ENCODE assay signal across 1 cellular context in genomic region chr21:46040707-46041106, GRCh38.
TF ChIP-seq lines count a peak whose summit lies in the region.

No MANE protein-coding gene starts in this region.

TF ChIP-seq in GM23338, 12 proteins besides CTCF, POLR2A, EP300 and RAD21 (continued from another document):
- TF ChIP-seq ZNF462 (CRISPR knock-in tag; IDR thresholded peaks at IDR 0.05) = no peak
- no peak for TF ChIP-seq EZH2phosphoT487 (IDR thresholded peaks at IDR 0.05; ENCODE audit: unreplicated experiment)
- no peak for TF ChIP-seq REST (IDR thresholded peaks at IDR 0.05; ENCODE audit: unreplicated experiment)
- no peak for TF ChIP-seq JUNB (IDR thresholded peaks at IDR 0.05; ENCODE audit: unreplicated experiment)
- no peak for TF ChIP-seq CREB1 (CRISPR knock-in tag; IDR thresholded peaks at IDR 0.05; ENCODE audit: low read depth)
- TF ChIP-seq NANOG (IDR thresholded peaks at IDR 0.05; ENCODE audit: borderline replicate concordance) = no peak
- no peak for TF ChIP-seq EZH2 (IDR thresholded peaks at IDR 0.05; ENCODE audit: low read depth, unreplicated experiment)
- TF ChIP-seq POLR2AphosphoS5 (IDR thresholded peaks at IDR 0.05; ENCODE audit: low read depth) = no peak
TF ChIP-seq in GM23338: peak in this region for 0.
